In genomic region chr6:148423133-148423532, GRCh38 we compare ENCODE assay signal across 14 cellular contexts.
"Had no signal": no experiment of that assay in that cellular context is flagged by ENCODE, and none has a peak within 500 bp of the region (broad histone marks: within the 10 kb centered on the region; RNA-seq: fewer than 3 reads in every experiment).

No MANE protein-coding gene starts in this region.

- H3K4me3 ChIP-seq: pancreas, stomach, tibial artery had no signal

- H3K27me3 ChIP-seq: pancreas, stomach, tibial artery had no signal

- H3K27ac ChIP-seq: epithelial cell of prostate, pancreas had no signal

- H3K9me3 ChIP-seq: pancreas, stomach, tibial artery had no signal

- DNase-seq: activated CD4-positive, alpha-beta memory T cell treated with anti-CD3 and anti-CD28 coated beads, Interleukin-2, amount 10 ng/mL, durations not matched to agents 7 days and 5 days; activated CD4-positive, alpha-beta T cell treated with anti-CD3 and anti-CD28 coated beads for 36 hours; activated gamma-delta T cell treated with Interleukin-2 at 50 U/mL for 16 hours; activated naive CD8-positive, alpha-beta T cell treated with anti-CD3 and anti-CD28 coated beads for 36 hours; activated T-cell treated with anti-CD3 and anti-CD28 coated beads, Interleukin-2, amount 50 U/mL, for 72 hours; effector CD8-positive, alpha-beta T cell; foreskin melanocyte; left ventricle myocardium superior; pancreas; stimulated activated CD4-positive, alpha-beta T cell treated with anti-CD3 and anti-CD28 coated beads, Interleukin-4, amount 100 ng/mL, for 4 hours; stomach; SW 1271; tibial artery had no signal

- ATAC-seq: activated CD4-positive, alpha-beta T cell treated with anti-CD3 and anti-CD28 coated beads for 36 hours; activated T-cell treated with anti-CD3 and anti-CD28 coated beads, Interleukin-2, amount 50 U/mL, for 72 hours had no signal

- H3K36me3 ChIP-seq: pancreas, stomach, tibial artery had no signal
